6 cellular contexts compared by ENCODE assay signal in genomic region chr5:171637811-171638210, GRCh38.
"Had no signal": no experiment of that assay in that cellular context is flagged by ENCODE, and none has a peak within 500 bp of the region (broad histone marks: within the 10 kb centered on the region; RNA-seq: fewer than 3 reads in every experiment).

No MANE protein-coding gene starts in this region.

- H3K9ac ChIP-seq: KMS-11 had no signal

- FAIRE-seq: HTR-8/SVneo had no signal

- H3K4me2 ChIP-seq: KMS-11 had no signal

- H3K27ac ChIP-seq: HL-60, KMS-11 had no signal

- DNase-seq: IMR-90, KBM-7, KG1 had no signal
